In the genomic region with DNA sequence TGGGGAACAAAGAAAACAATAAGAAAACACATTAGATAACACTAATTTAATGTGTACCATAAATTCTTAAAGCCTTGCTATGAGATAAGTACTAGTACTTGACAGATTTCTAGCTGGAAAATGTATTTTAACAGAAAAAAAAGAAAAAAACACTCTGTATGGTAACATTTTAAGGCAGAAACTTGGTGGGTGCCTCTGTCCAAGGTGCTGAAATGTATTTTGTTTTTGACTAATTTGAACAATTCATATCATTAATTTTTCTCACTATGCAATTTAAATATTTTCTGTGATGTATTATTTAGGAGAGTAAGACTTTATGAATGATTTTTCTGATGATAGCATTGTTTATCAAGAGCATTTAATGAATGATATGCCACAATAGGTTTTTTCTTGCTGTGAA, we compare ENCODE assay signal across 1 cellular context.
TF ChIP-seq lines count a peak whose summit lies in the region.

No MANE protein-coding gene starts in this region.

TF ChIP-seq in PFSK-1, 5 proteins besides CTCF, POLR2A, EP300 and RAD21 (continued from another document):
- TF ChIP-seq, protein P1, sequence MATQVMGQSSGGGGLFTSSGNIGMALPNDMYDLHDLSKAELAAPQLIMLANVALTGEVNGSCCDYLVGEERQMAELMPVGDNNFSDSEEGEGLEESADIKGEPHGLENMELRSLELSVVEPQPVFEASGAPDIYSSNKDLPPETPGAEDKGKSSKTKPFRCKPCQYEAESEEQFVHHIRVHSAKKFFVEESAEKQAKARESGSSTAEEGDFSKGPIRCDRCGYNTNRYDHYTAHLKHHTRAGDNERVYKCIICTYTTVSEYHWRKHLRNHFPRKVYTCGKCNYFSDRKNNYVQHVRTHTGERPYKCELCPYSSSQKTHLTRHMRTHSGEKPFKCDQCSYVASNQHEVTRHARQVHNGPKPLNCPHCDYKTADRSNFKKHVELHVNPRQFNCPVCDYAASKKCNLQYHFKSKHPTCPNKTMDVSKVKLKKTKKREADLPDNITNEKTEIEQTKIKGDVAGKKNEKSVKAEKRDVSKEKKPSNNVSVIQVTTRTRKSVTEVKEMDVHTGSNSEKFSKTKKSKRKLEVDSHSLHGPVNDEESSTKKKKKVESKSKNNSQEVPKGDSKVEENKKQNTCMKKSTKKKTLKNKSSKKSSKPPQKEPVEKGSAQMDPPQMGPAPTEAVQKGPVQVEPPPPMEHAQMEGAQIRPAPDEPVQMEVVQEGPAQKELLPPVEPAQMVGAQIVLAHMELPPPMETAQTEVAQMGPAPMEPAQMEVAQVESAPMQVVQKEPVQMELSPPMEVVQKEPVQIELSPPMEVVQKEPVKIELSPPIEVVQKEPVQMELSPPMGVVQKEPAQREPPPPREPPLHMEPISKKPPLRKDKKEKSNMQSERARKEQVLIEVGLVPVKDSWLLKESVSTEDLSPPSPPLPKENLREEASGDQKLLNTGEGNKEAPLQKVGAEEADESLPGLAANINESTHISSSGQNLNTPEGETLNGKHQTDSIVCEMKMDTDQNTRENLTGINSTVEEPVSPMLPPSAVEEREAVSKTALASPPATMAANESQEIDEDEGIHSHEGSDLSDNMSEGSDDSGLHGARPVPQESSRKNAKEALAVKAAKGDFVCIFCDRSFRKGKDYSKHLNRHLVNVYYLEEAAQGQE (IDR thresholded peaks at IDR 0.05; ENCODE audit: insufficient read depth in 1 of 2, low read depth in 2 of 2, low read length in 2 of 2): peak; percentile 74 to 82
- no peak for TF ChIP-seq TAF1 (IDR thresholded peaks at IDR 0.05; ENCODE audit: borderline replicate concordance, insufficient read depth, low read length)
TF ChIP-seq in PFSK-1: peak in this region for 1.
